In the genomic region with DNA sequence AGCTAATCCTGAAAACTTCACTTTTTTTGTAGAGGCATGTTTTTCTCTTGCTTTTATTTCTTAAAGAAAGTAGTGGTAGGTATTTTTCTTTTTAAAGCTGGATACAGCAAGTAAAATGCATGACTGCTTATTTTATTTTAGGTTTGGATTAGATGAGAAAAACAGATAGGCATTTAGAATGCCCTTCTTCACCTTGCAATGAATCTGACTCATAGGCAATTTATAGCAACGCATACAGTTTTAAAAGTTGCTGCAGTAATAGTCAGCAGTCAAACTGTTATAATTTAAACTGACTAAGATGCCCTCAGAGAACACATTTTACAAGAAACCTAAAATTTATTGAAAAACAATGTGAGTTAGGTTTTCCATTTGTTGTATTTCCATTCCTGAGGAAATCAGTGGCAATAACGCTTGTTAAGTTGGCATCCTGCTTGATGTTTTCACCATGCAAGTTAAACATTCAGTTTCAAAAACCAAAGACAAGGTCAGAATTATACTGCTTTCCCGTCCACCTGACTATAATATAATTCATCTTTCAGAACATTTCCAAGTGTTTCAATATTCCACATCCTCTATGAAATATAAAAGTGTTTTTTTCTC, we compare ENCODE assay signal across 25 cellular contexts.
DNase-seq lines count a peak whose midpoint lies in the region; ATAC-seq, FAIRE-seq and TF ChIP-seq lines count a peak whose summit lies in the region.
"Had no signal": no experiment of that assay in that cellular context is flagged by ENCODE, and none has a peak within 500 bp of the region (broad histone marks: within the 10 kb centered on the region; RNA-seq: fewer than 3 reads in every experiment).

No MANE protein-coding gene starts in this region.

- intact Hi-C loops in kidney (cut with DNase I): no loop called here

- peak overlapping the region; percentile 52 for H3K27ac Mint-ChIP-seq in activated naive CD4-positive, alpha-beta T cell treated with anti-CD3 and anti-CD28 coated beads, Interleukin-2, amount 10 ng/mL, durations not matched to agents 7 days and 5 days
- H3K27ac Mint-ChIP-seq in activated T-cell treated with anti-CD3 and anti-CD28 coated beads, Interleukin-2, amount 50 U/mL, for 72 hours: no peak overlapping the region
- H3K27ac Mint-ChIP-seq: CD4-positive, alpha-beta memory T cell had no signal

- H3K27ac ChIP-seq in RWPE2 (ENCODE audit: poor library complexity, severe bottlenecking) (no peak overlapping the region), kidney (ENCODE audit: low read depth in 2 of 2, low read length in 2 of 2) (no peak overlapping the region)
- H3K27ac ChIP-seq: 22Rv1; BLaER1 treated with 17β-estradiol and CSF1 and Interleukin-3, amounts not matched to agents 10 nM and 100 nM; Peyer's patch; SJCRH30 had no signal

- peak; percentile 21 for FAIRE-seq in kidney (lab: Jason Lieb, UNC)
- FAIRE-seq: GM12892 had no signal

- no peaks in the 10 kb centered on the region for H3K9me3 Mint-ChIP-seq in activated naive CD4-positive, alpha-beta T cell treated with anti-CD3 and anti-CD28 coated beads, Interleukin-2, amount 10 ng/mL, durations not matched to agents 7 days and 5 days
- peaks cover 4 to 6% of the 10 kb centered on the region in 2 donors for H3K9me3 Mint-ChIP-seq in activated T-cell treated with anti-CD3 and anti-CD28 coated beads, Interleukin-2, amount 50 U/mL, for 72 hours

- no peaks in the 10 kb centered on the region for H3K36me3 ChIP-seq in RWPE2 (ENCODE audit: low read depth)
- H3K36me3 ChIP-seq in kidney (ENCODE audit: control insufficient read depth in 1 of 2, insufficient read depth in 2 of 2, low read length in 2 of 2): no peaks in the 10 kb centered on the region
- H3K36me3 ChIP-seq: BLaER1 treated with 17β-estradiol and CSF1 and Interleukin-3, amounts not matched to agents 10 nM and 100 nM; Peyer's patch; SJCRH30 had no signal

- no peaks in the 10 kb centered on the region for H3K27me3 Mint-ChIP-seq in activated naive CD4-positive, alpha-beta T cell treated with anti-CD3 and anti-CD28 coated beads, Interleukin-2, amount 10 ng/mL, durations not matched to agents 7 days and 5 days
- H3K27me3 Mint-ChIP-seq in activated T-cell treated with anti-CD3 and anti-CD28 coated beads, Interleukin-2, amount 50 U/mL, for 72 hours (ENCODE audit: low read depth): no peaks in the 10 kb centered on the region
- H3K27me3 Mint-ChIP-seq: CD4-positive, alpha-beta memory T cell had no signal

- peak; percentile 48; the same call in 2 of the 3 replicates for ATAC-seq in RWPE2 (ENCODE audit: low read depth)
- no peak for ATAC-seq in HG02870 (IDR thresholded peaks at IDR 0.05; ENCODE audit: unreplicated experiment)
- no peak for ATAC-seq in activated T-cell treated with anti-CD3 and anti-CD28 coated beads, Interleukin-2, amount 50 U/mL, for 72 hours (replicated peaks in 1 of 2)
- no peak for ATAC-seq in HG03565 (IDR thresholded peaks at IDR 0.05; ENCODE audit: unreplicated experiment)

- H3K4me3 ChIP-seq in RWPE2 (ENCODE audit: severe bottlenecking) (no peak overlapping the region), kidney (ENCODE audit: low read length in 2 of 2) (no peak overlapping the region)
- H3K4me3 ChIP-seq: BLaER1 treated with 17β-estradiol and CSF1 and Interleukin-3, amounts not matched to agents 10 nM and 100 nM; Peyer's patch; SJCRH30 had no signal

- H3K9me3 ChIP-seq in RWPE2 (ENCODE audit: severe bottlenecking): no peaks in the 10 kb centered on the region
- no peaks in the 10 kb centered on the region for H3K9me3 ChIP-seq in kidney (ENCODE audit: control insufficient read depth in 1 of 2, low read length in 2 of 2)
- H3K9me3 ChIP-seq: BLaER1 treated with 17β-estradiol and CSF1 and Interleukin-3, amounts not matched to agents 10 nM and 100 nM; Caco-2; Peyer's patch; SJCRH30 had no signal

- no peak for DNase-seq in activated naive CD4-positive, alpha-beta T cell treated with anti-CD3 and anti-CD28 coated beads, Interleukin-2, amount 10 ng/mL, durations not matched to agents 7 days and 5 days
- no peak for DNase-seq in activated naive CD4-positive, alpha-beta T cell (lab: John Stamatoyannopoulos, UW)
- DNase-seq in RWPE2 (ENCODE audit: low spot score) (no peak), kidney (no peak), mesenteric fat pad (ENCODE audit: low spot score) (no peak)
- DNase-seq in activated T-cell treated with anti-CD3 and anti-CD28 coated beads, Interleukin-2, amount 50 U/mL, for 72 hours: no peak
- DNase-seq: Caco-2; CD4-positive, alpha-beta memory T cell; DMS 273 treated with DMSO at 0.1 percent for 48 hours; DMS79 treated with DMSO at 0.1 percent for 48 hours; GOT3; KBM-7; NCI-H1105; NCI-H146; NCI-H2029; NCI-H226; NCI-H510A treated with DMSO at 0.1 percent for 48 hours; NCI-H748 treated with DMSO at 0.1 percent for 48 hours; Peyer's patch; SJCRH30 had no signal

- no peaks in the 10 kb centered on the region for H3K4me1 Mint-ChIP-seq in activated naive CD4-positive, alpha-beta T cell treated with anti-CD3 and anti-CD28 coated beads, Interleukin-2, amount 10 ng/mL, durations not matched to agents 7 days and 5 days
- H3K4me1 Mint-ChIP-seq in activated T-cell treated with anti-CD3 and anti-CD28 coated beads, Interleukin-2, amount 50 U/mL, for 72 hours (ENCODE audit: low read depth): no peaks in the 10 kb centered on the region
- H3K4me1 Mint-ChIP-seq: CD4-positive, alpha-beta memory T cell had no signal

- H3K4me1 ChIP-seq in RWPE2 (ENCODE audit: insufficient read depth, poor library complexity, severe bottlenecking) (peaks cover 9% of the 10 kb centered on the region), kidney (ENCODE audit: control insufficient read depth in 1 of 2, insufficient read depth in 1 of 2, low read depth in 1 of 2, low read length in 2 of 2) (no peaks in the 10 kb centered on the region)
- H3K4me1 ChIP-seq: BLaER1 treated with 17β-estradiol and CSF1 and Interleukin-3, amounts not matched to agents 10 nM and 100 nM; Caco-2; Peyer's patch; SJCRH30 had no signal

- CTCF ChIA-PET in activated naive CD4-positive, alpha-beta T cell treated with anti-CD3 and anti-CD28 coated beads, Interleukin-2, amount 10 ng/mL, durations not matched to agents 7 days and 5 days (lab: Charles Lee): no interaction called here

- H3K4me3 Mint-ChIP-seq in activated naive CD4-positive, alpha-beta T cell treated with anti-CD3 and anti-CD28 coated beads, Interleukin-2, amount 10 ng/mL, durations not matched to agents 7 days and 5 days: no peak overlapping the region
- H3K4me3 Mint-ChIP-seq in activated T-cell treated with anti-CD3 and anti-CD28 coated beads, Interleukin-2, amount 50 U/mL, for 72 hours: no peak overlapping the region
- H3K4me3 Mint-ChIP-seq: CD4-positive, alpha-beta memory T cell had no signal

- no peak overlapping the region for H3K9ac ChIP-seq in kidney (ENCODE audit: low read length in 2 of 2)
- H3K9ac ChIP-seq: BLaER1 treated with 17β-estradiol and CSF1 and Interleukin-3, amounts not matched to agents 10 nM and 100 nM had no signal

- H3K27me3 ChIP-seq in RWPE2 (ENCODE audit: insufficient read depth, poor library complexity, severe bottlenecking): no peaks in the 10 kb centered on the region
- H3K27me3 ChIP-seq: BLaER1 treated with 17β-estradiol and CSF1 and Interleukin-3, amounts not matched to agents 10 nM and 100 nM; Peyer's patch; SJCRH30 had no signal

- H3K36me3 Mint-ChIP-seq in activated naive CD4-positive, alpha-beta T cell treated with anti-CD3 and anti-CD28 coated beads, Interleukin-2, amount 10 ng/mL, durations not matched to agents 7 days and 5 days: no peaks in the 10 kb centered on the region
- H3K36me3 Mint-ChIP-seq in activated T-cell treated with anti-CD3 and anti-CD28 coated beads, Interleukin-2, amount 50 U/mL, for 72 hours (ENCODE audit: insufficient read depth in 2 of 2): peaks cover 0 to 1% of the 10 kb centered on the region in 2 donors
- H3K36me3 Mint-ChIP-seq: CD4-positive, alpha-beta memory T cell had no signal

- TF ChIP-seq CTCF in RWPE2 (IDR thresholded peaks at IDR 0.05; ENCODE audit: poor library complexity, severe bottlenecking) (no peak), kidney (IDR thresholded peaks at IDR 0.05; ENCODE audit: borderline replicate concordance, extremely low read depth, insufficient read depth) (no peak)
